In the genomic region with DNA sequence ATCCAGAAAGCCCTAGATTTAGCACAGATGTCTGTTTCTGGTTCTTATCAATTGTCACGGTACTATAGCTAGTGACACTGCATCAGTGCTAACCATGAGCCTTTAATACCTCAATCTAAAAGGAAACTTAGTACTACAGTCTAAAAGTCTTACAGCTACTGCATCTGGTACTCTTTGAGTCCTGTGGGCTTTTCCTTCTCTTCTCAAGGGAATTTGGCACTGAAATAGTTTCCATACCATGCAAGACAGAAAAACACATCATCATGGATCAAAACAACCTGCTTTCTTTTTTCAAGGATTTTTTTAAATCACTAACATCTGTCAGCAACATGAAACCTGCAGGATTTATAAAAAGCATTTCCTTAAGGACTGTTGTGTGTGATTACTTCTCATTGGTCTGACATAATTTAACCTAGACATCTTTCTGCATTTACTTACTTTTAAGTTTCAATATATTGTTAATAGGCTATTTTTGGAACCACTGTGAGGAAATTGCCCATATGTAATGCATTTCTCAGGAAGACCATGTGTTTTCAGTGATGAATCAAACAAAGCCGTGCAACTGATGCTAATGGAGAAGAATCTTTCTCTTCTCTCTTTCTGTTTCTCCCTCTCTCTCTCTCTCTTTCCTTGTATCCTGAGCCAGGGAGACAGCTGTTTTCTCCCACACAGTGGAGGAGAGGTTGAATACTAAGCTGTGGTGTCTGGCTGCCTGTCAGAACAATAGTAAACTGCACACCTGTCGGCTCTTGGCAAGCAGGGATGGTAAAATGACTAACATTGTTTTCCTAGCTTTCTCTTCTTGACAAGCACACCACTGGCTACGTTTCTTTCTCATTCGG, we compare ENCODE assay signal across 9 cellular contexts.
DNase-seq lines count a peak whose midpoint lies in the region; ATAC-seq and TF ChIP-seq lines count a peak whose summit lies in the region.
"Had no signal": no experiment of that assay in that cellular context is flagged by ENCODE, and none has a peak within 500 bp of the region (broad histone marks: within the 10 kb centered on the region; RNA-seq: fewer than 3 reads in every experiment).

No MANE protein-coding gene starts in this region.

- no peak overlapping the region for H3K9ac ChIP-seq in endodermal cell (ENCODE audit: extremely low read depth, low read length, poor library complexity, severe bottlenecking)

- H3K27me3 ChIP-seq in endodermal cell (ENCODE audit: control insufficient read depth, insufficient read depth, low read length, poor library complexity, severe bottlenecking) (no peaks in the 10 kb centered on the region), sigmoid colon (no peaks in the 10 kb centered on the region)

- H3K36me3 Mint-ChIP-seq in endodermal cell (ENCODE audit: low read depth) (peaks cover 5% of the 10 kb centered on the region), progenitor cell of endocrine pancreas (ENCODE audit: insufficient read depth) (peaks cover 2% of the 10 kb centered on the region)
- H3K36me3 Mint-ChIP-seq: T-cell had no signal

- 77 to 89% methylated on average over 3 to 5 of the region's 5 CpGs for WGBS in endodermal cell (ENCODE audit: insufficient coverage in 1 of 2, insufficient read length in 1 of 2), 2 experiments
- 19 to 42% methylated on average over 5 of the region's 5 CpGs for WGBS in sigmoid colon, 2 donors

- H3K27me3 Mint-ChIP-seq in endodermal cell (ENCODE audit: insufficient read depth) (no peaks in the 10 kb centered on the region), progenitor cell of endocrine pancreas (no peaks in the 10 kb centered on the region)
- H3K27me3 Mint-ChIP-seq: T-cell had no signal

- ATAC-seq in HG03442 (IDR thresholded peaks at IDR 0.05; ENCODE audit: unreplicated experiment) (no peak), HG03457 (IDR thresholded peaks at IDR 0.05; ENCODE audit: unreplicated experiment) (no peak)
- ATAC-seq: T-cell had no signal

- H3K4me3 ChIP-seq in endodermal cell (ENCODE audit: low read length) (no peak overlapping the region), sigmoid colon (peak overlapping the region in 1 of 4 donors; percentile 0)

- no peaks in the 10 kb centered on the region for H3K4me1 ChIP-seq in endodermal cell (ENCODE audit: control insufficient read depth, insufficient read depth, low read length)
- peaks cover 0 to 41% (median 34%) of the 10 kb centered on the region in 4 donors for H3K4me1 ChIP-seq in sigmoid colon

- TF ChIP-seq CTCF in endodermal cell (conservative IDR thresholded peaks at IDR 0.05) = no peak
- TF ChIP-seq CTCF in progenitor cell of endocrine pancreas (IDR thresholded peaks at IDR 0.05; ENCODE audit: unreplicated experiment) = no peak
- no peak for TF ChIP-seq CTCF in sigmoid colon (IDR thresholded peaks at IDR 0.05)

- peak overlapping the region; percentile 41 for H3K27ac ChIP-seq in endodermal cell (ENCODE audit: low read depth, low read length)
- peak overlapping the region in 1 of 4 donors; percentile 56 for H3K27ac ChIP-seq in sigmoid colon

- TF ChIP-seq POLR2A in sigmoid colon (IDR thresholded peaks at IDR 0.05) = no peak

- intact Hi-C loops in sigmoid colon (cut with DNase I) = no loop called here

- H3K36me3 ChIP-seq in endodermal cell (ENCODE audit: control insufficient read depth, insufficient read depth, low read length) (no peaks in the 10 kb centered on the region), sigmoid colon (no peaks in the 10 kb centered on the region)

- peaks cover 22% of the 10 kb centered on the region for H3K9me3 ChIP-seq in endodermal cell (ENCODE audit: control insufficient read depth, low read length)
- peaks cover 0 to 4% (median 0%) of the 10 kb centered on the region in 4 donors for H3K9me3 ChIP-seq in sigmoid colon

- H3K4me3 Mint-ChIP-seq in endodermal cell = no peak overlapping the region
- H3K4me3 Mint-ChIP-seq in progenitor cell of endocrine pancreas (ENCODE audit: low read depth) = no peak overlapping the region
- H3K4me3 Mint-ChIP-seq: T-cell had no signal

- no peak for TF ChIP-seq EP300 in sigmoid colon (IDR thresholded peaks at IDR 0.05)

- H3K9me3 Mint-ChIP-seq in endodermal cell (peaks cover 25% of the 10 kb centered on the region), progenitor cell of endocrine pancreas (ENCODE audit: low read depth) (peaks cover 13% of the 10 kb centered on the region)

- DNase-seq in HCEC 1CT (peak; percentile 40), NCI-H748 (lab: John Stamatoyannopoulos, UW; ENCODE audit: unreplicated experiment) (peak; percentile 92), endodermal cell (no peak), progenitor cell of endocrine pancreas (ENCODE audit: low spot score, unreplicated experiment) (no peak), sigmoid colon (no peak)
- no peak for DNase-seq in activated CD4-positive, CD25-positive, alpha-beta regulatory T cell treated with anti-CD3 and anti-CD28 coated beads, Interleukin-2, amount 50 U/mL, for 72 hours
- DNase-seq: T-cell had no signal

- H3K4me1 Mint-ChIP-seq in endodermal cell = peaks cover 5% of the 10 kb centered on the region
- peaks cover 13% of the 10 kb centered on the region for H3K4me1 Mint-ChIP-seq in progenitor cell of endocrine pancreas (ENCODE audit: low read depth)
- H3K4me1 Mint-ChIP-seq: T-cell had no signal

- H3K27ac Mint-ChIP-seq in endodermal cell (no peak overlapping the region), progenitor cell of endocrine pancreas (peak overlapping the region; percentile 89)
- H3K27ac Mint-ChIP-seq: T-cell had no signal

Comparison
In these comparisons a context has a peak if more than half of its experiments do, and no peak if none do; other contexts are left out.
1. DNase-seq: peak in HCEC 1CT (single experiment) and NCI-H748 (single experiment); none in endodermal cell (single experiment), progenitor cell of endocrine pancreas (single experiment), activated CD4-positive, CD25-positive, alpha-beta regulatory T cell treated with anti-CD3 and anti-CD28 coated beads, Interleukin-2, amount 50 U/mL, for 72 hours (single experiment) and sigmoid colon (single experiment).